ENCODE assay signal across 26 cellular contexts in genomic region chr1:163609858-163610257, GRCh38.
"Had no signal": no experiment of that assay in that cellular context is flagged by ENCODE, and none has a peak within 500 bp of the region (broad histone marks: within the 10 kb centered on the region; RNA-seq: fewer than 3 reads in every experiment).

No MANE protein-coding gene starts in this region.

- H3K27me3 ChIP-seq: colonic mucosa, esophagus squamous epithelium, gastrocnemius medialis, heart left ventricle, hepatocyte, left lung had no signal

- H3K27me3 Mint-ChIP-seq: dendritic cell treated with granulocyte-macrophage colony-stimulating factor and Interleukin-4, amounts not matched to agents 40 ng/mL and 50 ng/mL, for 4 days; effector memory CD8-positive, alpha-beta T cell had no signal

- H3K4me1 ChIP-seq: colonic mucosa, esophagus squamous epithelium, gastrocnemius medialis, heart left ventricle, left lung, lower lobe of right lung had no signal

- H3K4me3 ChIP-seq: colonic mucosa, esophagus squamous epithelium, gastrocnemius medialis, heart left ventricle, hepatocyte, left lung, lower lobe of right lung had no signal

- H3K27ac Mint-ChIP-seq: dendritic cell treated with granulocyte-macrophage colony-stimulating factor and Interleukin-4, amounts not matched to agents 40 ng/mL and 50 ng/mL, for 4 days; effector memory CD8-positive, alpha-beta T cell; endodermal cell; mesothelial cell of epicardium; naive thymus-derived CD4-positive, alpha-beta T cell had no signal

- H3K27ac ChIP-seq: colonic mucosa, epithelial cell of prostate, esophagus squamous epithelium, gastrocnemius medialis, heart left ventricle, hepatocyte, left lung, lower lobe of right lung had no signal

- H3K9me3 ChIP-seq: colonic mucosa, esophagus squamous epithelium, gastrocnemius medialis, heart left ventricle, left lung, lower lobe of right lung had no signal

- H3K36me3 ChIP-seq: colonic mucosa, esophagus squamous epithelium, gastrocnemius medialis, heart left ventricle, left lung, lower lobe of right lung had no signal

- H3K4me3 Mint-ChIP-seq: dendritic cell treated with granulocyte-macrophage colony-stimulating factor and Interleukin-4, amounts not matched to agents 40 ng/mL and 50 ng/mL, for 4 days; effector memory CD8-positive, alpha-beta T cell; endodermal cell; mesothelial cell of epicardium; naive thymus-derived CD4-positive, alpha-beta T cell had no signal

- H3K9me3 Mint-ChIP-seq: dendritic cell treated with granulocyte-macrophage colony-stimulating factor and Interleukin-4, amounts not matched to agents 40 ng/mL and 50 ng/mL, for 4 days; endodermal cell; mesothelial cell of epicardium had no signal

- DNase-seq: colonic mucosa; cortex of kidney; effector CD8-positive, alpha-beta T cell; effector memory CD8-positive, alpha-beta T cell; endodermal cell; erythroblast; esophagus squamous epithelium; foreskin fibroblast; foreskin melanocyte; gastrocnemius medialis; heart left ventricle; hypothalamus; left cardiac atrium; left lung; left ventricle myocardium superior; lower lobe of right lung; mesenchymal stem cell; naive thymus-derived CD4-positive, alpha-beta T cell had no signal

- H3K36me3 Mint-ChIP-seq: mesothelial cell of epicardium; naive thymus-derived CD4-positive, alpha-beta T cell had no signal

- ATAC-seq: effector memory CD8-positive, alpha-beta T cell; esophagus mucosa; gastrocnemius medialis; heart left ventricle; left cardiac atrium; left lung; left ventricle myocardium superior; lower lobe of right lung; naive thymus-derived CD4-positive, alpha-beta T cell had no signal

- FAIRE-seq: endometrium, islet of Langerhans, keratinocyte had no signal
